Comparison of ENCODE assay signal across 18 cellular contexts in the genomic region with DNA sequence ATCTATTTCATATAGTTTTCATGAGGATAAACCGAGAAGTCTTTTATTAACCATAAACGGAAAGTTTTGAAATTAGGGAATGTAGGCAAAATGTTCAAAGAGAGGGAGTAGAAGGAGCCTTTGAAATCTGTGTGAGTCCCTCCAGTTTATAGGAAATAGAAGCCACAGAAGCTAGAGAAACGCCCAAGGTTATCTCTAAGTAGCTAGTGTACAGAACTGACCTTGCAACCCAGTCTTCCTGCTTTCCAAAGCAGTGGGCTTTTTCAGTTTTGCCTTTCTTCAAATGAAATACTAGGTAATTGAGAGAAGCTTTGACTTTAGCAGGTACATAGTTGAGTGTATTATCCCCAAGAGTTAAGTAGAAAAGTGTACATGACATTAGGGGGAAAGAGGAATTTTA. TPM values are rescaled to one million over a fixed set of nuclear protein-coding genes. Genes with fewer than 3 reads are reported as not detected.
A peak's percentile ranks its signal among the peaks of the same experiment; 100 is the strongest.
DNase-seq lines count a peak whose midpoint lies in the region; ATAC-seq and TF ChIP-seq lines count a peak whose summit lies in the region.
"Had no signal": no experiment of that assay in that cellular context is flagged by ENCODE, and none has a peak within 500 bp of the region (broad histone marks: within the 10 kb centered on the region; RNA-seq: fewer than 3 reads in every experiment).

No MANE protein-coding gene starts in this region.

- no peak for TF ChIP-seq CTCF in activated CD8-positive, alpha-beta T cell treated with anti-CD3 and anti-CD28 coated beads for 36 hours (IDR thresholded peaks at IDR 0.05)
- TF ChIP-seq CTCF in NB4 (IDR thresholded peaks at IDR 0.05; ENCODE audit: low read depth, low read length), result no peak

- intact Hi-C loops in activated CD8-positive, alpha-beta T cell treated with anti-CD3 and anti-CD28 coated beads for 36 hours (cut with micrococcal nuclease), result no loop called here

- POLR2A ChIA-PET in activated CD8-positive, alpha-beta T cell treated with anti-CD3 and anti-CD28 coated beads, Interleukin-2, amount 10 ng/mL, durations not matched to agents 7 days and 5 days (lab: Charles Lee), result interaction anchor here (0.7 to 2.8 kb wide), 2 partner anchors 14 to 77 kb away, joined by 3 to 8 read pairs; no protein-coding TSS in a partner anchor
- POLR2A ChIA-PET in activated CD8-positive, alpha-beta T cell treated with anti-CD3 and anti-CD28 coated beads for 36 hours (lab: Charles Lee), result interaction anchor here (0.8 to 1.9 kb wide), 2 partner anchors 10 to 39 kb away, joined by 3 to 5 read pairs; no protein-coding TSS in a partner anchor
- POLR2A ChIA-PET in naive thymus-derived CD8-positive, alpha-beta T cell (lab: Charles Lee), result interaction anchor here (0.6 to 1.1 kb wide), 3 partner anchors 10 to 38 kb away, joined by 3 to 5 read pairs (median 4); no protein-coding TSS in a partner anchor

- peaks cover 56% of the 10 kb centered on the region for H3K4me1 Mint-ChIP-seq in activated CD8-positive, alpha-beta T cell treated with anti-CD3 and anti-CD28 coated beads, Interleukin-2, amount 10 ng/mL, durations not matched to agents 7 days and 5 days (ENCODE audit: low read depth)
- H3K4me1 Mint-ChIP-seq in activated CD8-positive, alpha-beta T cell treated with anti-CD3 and anti-CD28 coated beads for 36 hours (ENCODE audit: low read depth), result peaks cover 68% of the 10 kb centered on the region
- peaks cover 31 to 87% (median 79%) of the 10 kb centered on the region in 4 donors for H3K4me1 Mint-ChIP-seq in naive thymus-derived CD8-positive, alpha-beta T cell

- H3K9me3 Mint-ChIP-seq in activated CD8-positive, alpha-beta T cell treated with anti-CD3 and anti-CD28 coated beads, Interleukin-2, amount 10 ng/mL, durations not matched to agents 7 days and 5 days (ENCODE audit: insufficient read depth), result no peaks in the 10 kb centered on the region
- no peaks in the 10 kb centered on the region for H3K9me3 Mint-ChIP-seq in activated CD8-positive, alpha-beta T cell treated with anti-CD3 and anti-CD28 coated beads for 36 hours
- no peaks in the 10 kb centered on the region for H3K9me3 Mint-ChIP-seq in naive thymus-derived CD8-positive, alpha-beta T cell
- H3K9me3 Mint-ChIP-seq: nephron progenitor cell; stimulated activated effector memory CD8-positive, alpha-beta T cell treated with anti-CD3 and anti-CD28 coated beads, Interleukin-12 subunit alpha, Interleukin-12 subunit beta, amount 100 ng/mL, for 72 hours had no signal

- peak; percentile 60 for ATAC-seq in activated CD8-positive, alpha-beta T cell treated with anti-CD3 and anti-CD28 coated beads, Interleukin-2, amount 10 ng/mL, durations not matched to agents 7 days and 5 days
- ATAC-seq in activated CD8-positive, alpha-beta T cell treated with anti-CD3 and anti-CD28 coated beads for 36 hours, result no peak
- no peak for ATAC-seq in naive thymus-derived CD8-positive, alpha-beta T cell
- ATAC-seq in GM18498 (IDR thresholded peaks at IDR 0.05; ENCODE audit: unreplicated experiment) (no peak), HG02571 (IDR thresholded peaks at IDR 0.05; ENCODE audit: unreplicated experiment) (no peak)
- ATAC-seq: lower lobe of right lung; stimulated activated effector memory CD8-positive, alpha-beta T cell treated with anti-CD3 and anti-CD28 coated beads, Interleukin-12 subunit alpha, Interleukin-12 subunit beta, amount 100 ng/mL, for 72 hours had no signal

- TF ChIP-seq POLR2A in NB4 (IDR thresholded peaks at IDR 0.05; ENCODE audit: extremely low read depth, insufficient read length), result no peak

- no peak overlapping the region for H3K4me3 Mint-ChIP-seq in activated CD8-positive, alpha-beta T cell treated with anti-CD3 and anti-CD28 coated beads, Interleukin-2, amount 10 ng/mL, durations not matched to agents 7 days and 5 days
- H3K4me3 Mint-ChIP-seq in activated CD8-positive, alpha-beta T cell treated with anti-CD3 and anti-CD28 coated beads for 36 hours, result no peak overlapping the region
- H3K4me3 Mint-ChIP-seq in naive thymus-derived CD8-positive, alpha-beta T cell, result peak overlapping the region in 8 of 10 donors; percentile 15 to 50 (median 40)
- H3K4me3 Mint-ChIP-seq: nephron progenitor cell; stimulated activated effector memory CD8-positive, alpha-beta T cell treated with anti-CD3 and anti-CD28 coated beads, Interleukin-12 subunit alpha, Interleukin-12 subunit beta, amount 100 ng/mL, for 72 hours had no signal

- CTCF ChIA-PET in activated CD8-positive, alpha-beta T cell treated with anti-CD3 and anti-CD28 coated beads, Interleukin-2, amount 10 ng/mL, durations not matched to agents 7 days and 5 days (lab: Charles Lee), result interaction anchor here (0.7 to 1.6 kb wide), 6 partner anchors 10 to 101 kb away, joined by 3 to 6 read pairs (median 4); no protein-coding TSS in a partner anchor
- CTCF ChIA-PET in activated CD8-positive, alpha-beta T cell treated with anti-CD3 and anti-CD28 coated beads for 36 hours (lab: Charles Lee), result interaction anchor here (1.3 kb wide), 1 partner anchor 106 kb away, joined by 3 read pairs; no protein-coding TSS in a partner anchor

- no peak for DNase-seq in activated CD8-positive, alpha-beta T cell treated with anti-CD3 and anti-CD28 coated beads, Interleukin-2, amount 10 ng/mL, durations not matched to agents 7 days and 5 days
- no peak for DNase-seq in activated CD8-positive, alpha-beta T cell treated with anti-CD3 and anti-CD28 coated beads for 36 hours
- peak; percentile 22 for DNase-seq in NB4 (ENCODE audit: low read depth)
- peak; percentile 54 for DNase-seq in dermis blood vessel endothelial cell
- no peak for DNase-seq in naive thymus-derived CD8-positive, alpha-beta T cell
- DNase-seq in SW 1271 (lab: John Stamatoyannopoulos, UW), result no peak
- DNase-seq: KBM-7, lower lobe of right lung, NCI-H2171, NCI-H774, nephron progenitor cell, Peyer's patch, transverse colon had no signal

- peaks cover 37% of the 10 kb centered on the region for H3K36me3 Mint-ChIP-seq in activated CD8-positive, alpha-beta T cell treated with anti-CD3 and anti-CD28 coated beads, Interleukin-2, amount 10 ng/mL, durations not matched to agents 7 days and 5 days (ENCODE audit: low read depth)
- H3K36me3 Mint-ChIP-seq in activated CD8-positive, alpha-beta T cell treated with anti-CD3 and anti-CD28 coated beads for 36 hours (ENCODE audit: low read depth), result peaks cover 23% of the 10 kb centered on the region
- H3K36me3 Mint-ChIP-seq in naive thymus-derived CD8-positive, alpha-beta T cell, result peaks cover 0 to 16% (median 9%) of the 10 kb centered on the region in 3 donors
- H3K36me3 Mint-ChIP-seq: stimulated activated effector memory CD8-positive, alpha-beta T cell treated with anti-CD3 and anti-CD28 coated beads, Interleukin-12 subunit alpha, Interleukin-12 subunit beta, amount 100 ng/mL, for 72 hours had no signal

- H3K27ac Mint-ChIP-seq in activated CD8-positive, alpha-beta T cell treated with anti-CD3 and anti-CD28 coated beads, Interleukin-2, amount 10 ng/mL, durations not matched to agents 7 days and 5 days, result no peak overlapping the region
- no peak overlapping the region for H3K27ac Mint-ChIP-seq in activated CD8-positive, alpha-beta T cell treated with anti-CD3 and anti-CD28 coated beads for 36 hours
- peak overlapping the region in 3 of 10 donors; percentile 12 to 69 (median 66) for H3K27ac Mint-ChIP-seq in naive thymus-derived CD8-positive, alpha-beta T cell
- H3K27ac Mint-ChIP-seq: nephron progenitor cell; stimulated activated effector memory CD8-positive, alpha-beta T cell treated with anti-CD3 and anti-CD28 coated beads, Interleukin-12 subunit alpha, Interleukin-12 subunit beta, amount 100 ng/mL, for 72 hours had no signal

- no peaks in the 10 kb centered on the region for H3K27me3 Mint-ChIP-seq in activated CD8-positive, alpha-beta T cell treated with anti-CD3 and anti-CD28 coated beads, Interleukin-2, amount 10 ng/mL, durations not matched to agents 7 days and 5 days (ENCODE audit: low read depth)
- H3K27me3 Mint-ChIP-seq in activated CD8-positive, alpha-beta T cell treated with anti-CD3 and anti-CD28 coated beads for 36 hours, result no peaks in the 10 kb centered on the region
- H3K27me3 Mint-ChIP-seq in naive thymus-derived CD8-positive, alpha-beta T cell, result no peaks in the 10 kb centered on the region

- H3K4me3 ChIP-seq in NB4 (ENCODE audit: low read depth, low read length), result no peak overlapping the region
- H3K4me3 ChIP-seq: coronary artery, lower lobe of right lung, Peyer's patch, prostate gland, transverse colon had no signal

RNA-seq across cellular contexts. Expression of gene STIM2, which starts 39.4 kb away (rescaled TPM):
- 10 to 100 TPM; 52.3 to 53.3 TPM for total RNA-seq in activated CD8-positive, alpha-beta T cell treated with anti-CD3 and anti-CD28 coated beads, Interleukin-2, amount 10 ng/mL, durations not matched to agents 7 days and 5 days
- total RNA-seq in activated CD8-positive, alpha-beta T cell treated with anti-CD3 and anti-CD28 coated beads for 36 hours, result 10 to 100 TPM; 44.4 to 46.6 TPM
- total RNA-seq in dermis blood vessel endothelial cell, result 18.2 and 19.9 TPM in 2 replicates
- total RNA-seq in naive thymus-derived CD8-positive, alpha-beta T cell, result 100 to 1,000 TPM; 105 TPM
- polyA plus RNA-seq in naive thymus-derived CD8-positive, alpha-beta T cell, result 10 to 100 TPM; 22.2 to 35.4 (median 33.0) TPM

Comparison
In these comparisons a context has a peak if more than half of its experiments do, and no peak if none do; other contexts are left out.
1. DNase-seq: peak in NB4 (single experiment) and dermis blood vessel endothelial cell (single experiment); none in activated CD8-positive, alpha-beta T cell treated with anti-CD3 and anti-CD28 coated beads, Interleukin-2, amount 10 ng/mL, durations not matched to agents 7 days and 5 days (single experiment), activated CD8-positive, alpha-beta T cell treated with anti-CD3 and anti-CD28 coated beads for 36 hours (single experiment), naive thymus-derived CD8-positive, alpha-beta T cell (0 of 10) and SW 1271 (0 of 2).
2. H3K4me3 Mint-ChIP-seq: peak in naive thymus-derived CD8-positive, alpha-beta T cell (8 of 10); none in activated CD8-positive, alpha-beta T cell treated with anti-CD3 and anti-CD28 coated beads, Interleukin-2, amount 10 ng/mL, durations not matched to agents 7 days and 5 days (single experiment) and activated CD8-positive, alpha-beta T cell treated with anti-CD3 and anti-CD28 coated beads for 36 hours (single experiment).